Comparison of ENCODE assay signal across 24 cellular contexts in genomic region chr6:53579338-53579737, GRCh38. TPM values are rescaled to one million over a fixed set of nuclear protein-coding genes. Genes with fewer than 3 reads are reported as not detected.
DNase-seq lines count a peak whose midpoint lies in the region; ATAC-seq and FAIRE-seq lines count a peak whose summit lies in the region.
"Had no signal": no experiment of that assay in that cellular context is flagged by ENCODE, and none has a peak within 500 bp of the region (broad histone marks: within the 10 kb centered on the region; RNA-seq: fewer than 3 reads in every experiment).

No MANE protein-coding gene starts in this region.

- CTCF ChIA-PET in activated naive CD4-positive, alpha-beta T cell treated with anti-CD3 and anti-CD28 coated beads for 36 hours (lab: Charles Lee) = interaction anchor here (1.2 to 2.4 kb wide), 2 partner anchors 15 to 72 kb away, joined by 5 to 8 read pairs; no protein-coding TSS in a partner anchor

- no peak overlapping the region for H3K27ac Mint-ChIP-seq in activated naive CD4-positive, alpha-beta T cell treated with anti-CD3 and anti-CD28 coated beads for 36 hours
- H3K27ac Mint-ChIP-seq in natural killer cell treated with Interleukin-12 subunit alpha and Interleukin-12 subunit beta and Interleukin-15 and Interleukin-18, amount 100 ng/mL, for 72 hours = no peak overlapping the region
- H3K27ac Mint-ChIP-seq: activated naive CD4-positive, alpha-beta T cell treated with anti-CD3 and anti-CD28 coated beads, Interleukin-2, amount 50 U/mL, for 24 hours; CD4-positive, CD25-positive, alpha-beta regulatory T cell; HFFc6; T-helper 1 cell treated with Interleukin-12 subunit alpha and Interleukin-12 subunit beta and Interleukin-4 antibody, amounts not matched to agents 30 μg/mL and 1 μg/mL, for 36 hours had no signal

- peak; percentile 70 for DNase-seq in activated naive CD4-positive, alpha-beta T cell treated with anti-CD3 and anti-CD28 coated beads for 36 hours
- no peak for DNase-seq in activated naive CD4-positive, alpha-beta T cell (lab: John Stamatoyannopoulos, UW)
- DNase-seq in activated T-helper 9 cell treated with anti-CD3 and anti-CD28 coated beads, Interleukin-2, amount 50 U/mL, for 16 hours (ENCODE audit: low read depth) = peak; percentile 2
- DNase-seq in stimulated activated CD4-positive, alpha-beta T cell treated with anti-CD3 and anti-CD28 coated beads, Interleukin-1b, Interleukin-23, amount 100 ng/mL, for 48 hours = peak; percentile 83
- DNase-seq in urothelium cell line (ENCODE audit: low spot score) (no peak), posterior cingulate gyrus (no peak)
- DNase-seq in natural killer cell treated with Interleukin-12 subunit alpha and Interleukin-12 subunit beta and Interleukin-15 and Interleukin-18, amount 100 ng/mL, for 72 hours (ENCODE audit: low spot score) = no peak
- DNase-seq: DMS153; effector CD4-positive, alpha-beta T cell; erythroblast; gastrocnemius medialis; GDM1; HFFc6; hypothalamus; Kasumi-1; NCI-H1092 treated with DMSO at 0.1 percent for 48 hours; NCI-H2029 treated with DMSO at 0.1 percent for 48 hours; nucleus accumbens; Peyer's patch; SJCRH30 had no signal

- H3K27me3 Mint-ChIP-seq in activated naive CD4-positive, alpha-beta T cell treated with anti-CD3 and anti-CD28 coated beads for 36 hours (ENCODE audit: low read depth) = no peaks in the 10 kb centered on the region
- H3K27me3 Mint-ChIP-seq in natural killer cell treated with Interleukin-12 subunit alpha and Interleukin-12 subunit beta and Interleukin-15 and Interleukin-18, amount 100 ng/mL, for 72 hours = no peaks in the 10 kb centered on the region

- peak; percentile 59 for FAIRE-seq in urothelium cell line (lab: Jason Lieb, UNC)
- FAIRE-seq: keratinocyte had no signal

- intact Hi-C loops in activated naive CD4-positive, alpha-beta T cell treated with anti-CD3 and anti-CD28 coated beads for 36 hours (cut with micrococcal nuclease) = loop anchor here (1.0 to 2.0 kb wide), 7 partner anchors 13 to 603 kb away; no protein-coding TSS in a partner anchor
- intact Hi-C loops in posterior cingulate gyrus (cut with DNase I) = no loop called here

- H3K36me3 Mint-ChIP-seq in activated naive CD4-positive, alpha-beta T cell treated with anti-CD3 and anti-CD28 coated beads for 36 hours (ENCODE audit: low read depth) = no peaks in the 10 kb centered on the region
- no peaks in the 10 kb centered on the region for H3K36me3 Mint-ChIP-seq in natural killer cell treated with Interleukin-12 subunit alpha and Interleukin-12 subunit beta and Interleukin-15 and Interleukin-18, amount 100 ng/mL, for 72 hours
- H3K36me3 Mint-ChIP-seq: activated naive CD4-positive, alpha-beta T cell treated with anti-CD3 and anti-CD28 coated beads, Interleukin-2, amount 50 U/mL, for 24 hours; CD4-positive, CD25-positive, alpha-beta regulatory T cell had no signal

- no peak overlapping the region for H3K4me3 Mint-ChIP-seq in activated naive CD4-positive, alpha-beta T cell treated with anti-CD3 and anti-CD28 coated beads for 36 hours
- no peak overlapping the region for H3K4me3 Mint-ChIP-seq in natural killer cell treated with Interleukin-12 subunit alpha and Interleukin-12 subunit beta and Interleukin-15 and Interleukin-18, amount 100 ng/mL, for 72 hours
- H3K4me3 Mint-ChIP-seq: activated naive CD4-positive, alpha-beta T cell treated with anti-CD3 and anti-CD28 coated beads, Interleukin-2, amount 50 U/mL, for 24 hours; CD4-positive, CD25-positive, alpha-beta regulatory T cell; HFFc6; T-helper 1 cell treated with Interleukin-12 subunit alpha and Interleukin-12 subunit beta and Interleukin-4 antibody, amounts not matched to agents 30 μg/mL and 1 μg/mL, for 36 hours had no signal

- ATAC-seq in natural killer cell treated with Interleukin-12 subunit alpha and Interleukin-12 subunit beta and Interleukin-15 and Interleukin-18, amount 100 ng/mL, for 72 hours = no peak
- ATAC-seq: gastrocnemius medialis had no signal

- no peaks in the 10 kb centered on the region for H3K9me3 Mint-ChIP-seq in activated naive CD4-positive, alpha-beta T cell treated with anti-CD3 and anti-CD28 coated beads for 36 hours
- H3K9me3 Mint-ChIP-seq in natural killer cell treated with Interleukin-12 subunit alpha and Interleukin-12 subunit beta and Interleukin-15 and Interleukin-18, amount 100 ng/mL, for 72 hours = no peaks in the 10 kb centered on the region
- H3K9me3 Mint-ChIP-seq: activated naive CD4-positive, alpha-beta T cell treated with anti-CD3 and anti-CD28 coated beads, Interleukin-2, amount 50 U/mL, for 24 hours; CD4-positive, CD25-positive, alpha-beta regulatory T cell; HFFc6; T-helper 1 cell treated with Interleukin-12 subunit alpha and Interleukin-12 subunit beta and Interleukin-4 antibody, amounts not matched to agents 30 μg/mL and 1 μg/mL, for 36 hours had no signal

- H3K4me1 Mint-ChIP-seq in activated naive CD4-positive, alpha-beta T cell treated with anti-CD3 and anti-CD28 coated beads for 36 hours (ENCODE audit: low read depth) = peaks cover 19% of the 10 kb centered on the region
- no peaks in the 10 kb centered on the region for H3K4me1 Mint-ChIP-seq in natural killer cell treated with Interleukin-12 subunit alpha and Interleukin-12 subunit beta and Interleukin-15 and Interleukin-18, amount 100 ng/mL, for 72 hours (ENCODE audit: low read depth in 2 of 2)
- H3K4me1 Mint-ChIP-seq: activated naive CD4-positive, alpha-beta T cell treated with anti-CD3 and anti-CD28 coated beads, Interleukin-2, amount 50 U/mL, for 24 hours had no signal

RNA-seq across cellular contexts. Expression of gene GCLC, which starts 34.4 kb away (rescaled TPM):
- 10 to 100 TPM; 13.9 to 18.1 TPM for total RNA-seq in activated naive CD4-positive, alpha-beta T cell treated with anti-CD3 and anti-CD28 coated beads for 36 hours
- 10 to 100 TPM; 16.2 to 30.8 TPM for total RNA-seq in natural killer cell treated with Interleukin-12 subunit alpha and Interleukin-12 subunit beta and Interleukin-15 and Interleukin-18, amount 100 ng/mL, for 72 hours

Comparison
In these comparisons a context has a peak if more than half of its experiments do, and no peak if none do; other contexts are left out.
1. DNase-seq: peak in activated naive CD4-positive, alpha-beta T cell treated with anti-CD3 and anti-CD28 coated beads for 36 hours (single experiment), activated T-helper 9 cell treated with anti-CD3 and anti-CD28 coated beads, Interleukin-2, amount 50 U/mL, for 16 hours (single experiment) and stimulated activated CD4-positive, alpha-beta T cell treated with anti-CD3 and anti-CD28 coated beads, Interleukin-1b, Interleukin-23, amount 100 ng/mL, for 48 hours (single experiment); none in activated naive CD4-positive, alpha-beta T cell (0 of 4), urothelium cell line (single experiment), natural killer cell treated with Interleukin-12 subunit alpha and Interleukin-12 subunit beta and Interleukin-15 and Interleukin-18, amount 100 ng/mL, for 72 hours (single experiment) and posterior cingulate gyrus (0 of 10).